In the genomic region with DNA sequence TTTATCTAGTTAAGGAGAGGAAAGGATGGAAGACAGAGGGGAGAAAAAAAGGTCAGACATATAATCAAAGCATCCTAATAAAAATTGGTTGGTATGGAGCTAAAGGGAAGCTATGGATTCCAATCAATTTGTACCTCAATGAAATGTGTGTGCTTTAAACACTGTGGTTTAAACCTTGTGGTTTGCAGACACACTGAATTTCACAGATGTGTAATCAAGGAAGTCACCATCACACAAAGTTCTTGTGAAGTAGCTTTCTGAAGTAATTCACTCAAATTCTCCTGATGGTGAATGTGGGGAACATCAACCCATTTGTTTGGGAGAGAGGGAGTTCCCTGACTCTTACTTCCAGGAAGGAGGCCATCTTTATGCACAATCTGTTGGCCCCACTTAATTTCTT, we compare ENCODE assay signal across 24 cellular contexts.
DNase-seq lines count a peak whose midpoint lies in the region; ATAC-seq, FAIRE-seq and TF ChIP-seq lines count a peak whose summit lies in the region.
"Had no signal": no experiment of that assay in that cellular context is flagged by ENCODE, and none has a peak within 500 bp of the region (broad histone marks: within the 10 kb centered on the region; RNA-seq: fewer than 3 reads in every experiment).

No MANE protein-coding gene starts in this region.

- TF ChIP-seq RAD21 in H1 (IDR thresholded peaks at IDR 0.05 in 1 of 2, conservative IDR thresholded peaks at IDR 0.05 in 1 of 2; ENCODE audit: low read depth in 2 of 2, low read length in 2 of 2), result no peak

- no peak overlapping the region for H3K9ac ChIP-seq in H1 (replicated peaks in 1 of 4; ENCODE audit: extremely low read depth in 1 of 4, low read depth in 3 of 4, low read length in 3 of 4)
- H3K9ac ChIP-seq: KMS-11, parathyroid adenoma had no signal

- H3K23me2 ChIP-seq in H1 (ENCODE audit: low read depth, low read length), result no peaks in the 10 kb centered on the region; the same call in 1 of the 2 replicates

- no peaks in the 10 kb centered on the region; the same call in 1 of the 2 replicates for H3K9me2 ChIP-seq in OCI-LY7 (ENCODE audit: insufficient read depth, low read length)

- no peaks in the 10 kb centered on the region for H3K9me3 Mint-ChIP-seq in activated T-cell treated with anti-CD3 and anti-CD28 coated beads, Interleukin-2, amount 50 U/mL, for 72 hours
- H3K9me3 Mint-ChIP-seq: activated T-helper 2 cell treated with anti-CD3 and anti-CD28 coated beads, Interferon-gamma antibody, Interleukin-2, Interleukin-4, amounts not matched to agents 10 μg/mL and 5 μg/mL and 100 μg/mL, durations not matched to agents 14 hours and 24 hours and 36 hours; H9; naive thymus-derived CD4-positive, alpha-beta T cell had no signal

- no peaks in the 10 kb centered on the region for H3K79me1 ChIP-seq in H1 (ENCODE audit: low read depth, low read length)

- H3K36me3 ChIP-seq in OCI-LY7 (ENCODE audit: insufficient read depth, low read length) (no peaks in the 10 kb centered on the region), H1 (ENCODE audit: control insufficient read depth in 2 of 4, insufficient read depth in 4 of 4, low read length in 3 of 4) (no peaks in the 10 kb centered on the region), osteoblast (ENCODE audit: insufficient read depth, low read length) (no peaks in the 10 kb centered on the region), aorta (ENCODE audit: control insufficient read depth in 1 of 2, insufficient read depth in 2 of 2, low read length in 1 of 2) (no peaks in the 10 kb centered on the region), BE2C (no peaks in the 10 kb centered on the region)
- H3K36me3 ChIP-seq: heart right ventricle had no signal

- H2BK120ac ChIP-seq in H1 (replicated peaks; ENCODE audit: low read depth, low read length), result no peak overlapping the region

- no peak overlapping the region for H3K4me3 ChIP-seq in OCI-LY7 (ENCODE audit: low read depth, low read length, poor library complexity, severe bottlenecking)
- no peak overlapping the region for H3K4me3 ChIP-seq in H1 (ENCODE audit: extremely low read depth in 1 of 4, insufficient read depth in 2 of 4, low read depth in 3 of 4, low read length in 4 of 4)
- H3K4me3 ChIP-seq in osteoblast (ENCODE audit: insufficient read depth, low read length), result no peak overlapping the region
- no peak overlapping the region for H3K4me3 ChIP-seq in aorta (ENCODE audit: low read length in 2 of 2)
- H3K4me3 ChIP-seq in BE2C (ENCODE audit: low read depth, low read length), result no peak overlapping the region
- H3K4me3 ChIP-seq: coronary artery, heart right ventricle had no signal

- no peak overlapping the region for H2AK5ac ChIP-seq in H1 (ENCODE audit: low read depth, low read length)

- H3K27ac ChIP-seq in OCI-LY7 (ENCODE audit: low read depth, low read length, poor library complexity, severe bottlenecking), result no peak overlapping the region
- no peak overlapping the region for H3K27ac ChIP-seq in H1 (ENCODE audit: low read depth, low read length)
- no peak overlapping the region for H3K27ac ChIP-seq in osteoblast (ENCODE audit: low read depth, low read length)
- H3K27ac ChIP-seq in aorta (ENCODE audit: low read depth in 1 of 2, low read length in 2 of 2), result no peak overlapping the region
- H3K27ac ChIP-seq: coronary artery, heart right ventricle, KMS-11, parathyroid adenoma had no signal

- H3K9me3 ChIP-seq in OCI-LY7 (ENCODE audit: low read length) (no peaks in the 10 kb centered on the region), H1 (ENCODE audit: insufficient read depth in 2 of 2, low read depth in 1 of 2, low read length in 1 of 2) (no peaks in the 10 kb centered on the region), osteoblast (ENCODE audit: low read depth, low read length) (no peaks in the 10 kb centered on the region), aorta (ENCODE audit: control insufficient read depth, low read length) (no peaks in the 10 kb centered on the region), BE2C (no peaks in the 10 kb centered on the region)
- H3K9me3 ChIP-seq: heart right ventricle had no signal

- H3K36me3 Mint-ChIP-seq in activated T-cell treated with anti-CD3 and anti-CD28 coated beads, Interleukin-2, amount 50 U/mL, for 72 hours (ENCODE audit: insufficient read depth in 2 of 2), result no peaks in the 10 kb centered on the region
- H3K36me3 Mint-ChIP-seq: naive thymus-derived CD4-positive, alpha-beta T cell had no signal

- no peak overlapping the region for H3K18ac ChIP-seq in H1 (ENCODE audit: extremely low read depth, low read length)

- no peak overlapping the region for H4K8ac ChIP-seq in H1 (ENCODE audit: extremely low read depth, insufficient read depth, low read length)

- no peak for TF ChIP-seq POLR2A in H1 (IDR thresholded peaks at IDR 0.05; ENCODE audit: control extremely low read depth in 1 of 2, low read depth in 2 of 2, low read length in 2 of 2)

- CTCF ChIA-PET in OCI-LY7 (lab: Charles Lee; ENCODE audit: unreplicated experiment) (no interaction called here), H1 (lab: Charles Lee; ENCODE audit: partially characterized antibody) (interaction anchor here (1.0 kb wide), 1 partner anchor 131 kb away, joined by 3 read pairs; no protein-coding TSS in a partner anchor)

- H3K4me1 Mint-ChIP-seq in activated T-cell treated with anti-CD3 and anti-CD28 coated beads, Interleukin-2, amount 50 U/mL, for 72 hours (ENCODE audit: low read depth), result peaks cover 15% of the 10 kb centered on the region

- no peak for DNase-seq in activated T-cell treated with anti-CD3 and anti-CD28 coated beads, Interleukin-2, amount 50 U/mL, for 72 hours
- DNase-seq in activated T-cell treated with anti-CD3 and anti-CD28 coated beads for 4 hours, result no peak
- no peak for DNase-seq in OCI-LY7 (ENCODE audit: low spot score)
- DNase-seq in H1 (ENCODE audit: low read depth in 1 of 2, low spot score in 2 of 2), result no peak
- no peak for DNase-seq in osteoblast (ENCODE audit: insufficient read length, low spot score, missing footprints)
- no peak for DNase-seq in effector CD4-positive, alpha-beta T cell
- no peak for DNase-seq in aorta
- DNase-seq in BE2C, result no peak
- DNase-seq: activated CD4-positive, alpha-beta T cell treated with anti-CD3 and anti-CD28 coated beads for 1 hour; C1 segment of cervical spinal cord; Calu3; H9; heart right ventricle; naive thymus-derived CD4-positive, alpha-beta T cell; NCI-H1694 treated with DMSO at 0.1 percent for 48 hours; NCI-H526; Right ventricle myocardium superior had no signal

- POLR2A ChIA-PET in OCI-LY7 (lab: Charles Lee) (interaction anchor here (0.5 to 1.5 kb wide), 6 partner anchors 9 to 362 kb away, joined by 3 to 6 read pairs (median 3); no protein-coding TSS in a partner anchor), H1 (lab: Charles Lee; ENCODE audit: partially characterized antibody) (no interaction called here)

- H2BK5ac ChIP-seq in H1 (ENCODE audit: low read depth, low read length), result no peak overlapping the region

- H3K4ac ChIP-seq in H1 (replicated peaks; ENCODE audit: insufficient read length, low read depth, low read length), result no peak overlapping the region

- H3K4me2 ChIP-seq in OCI-LY7 (ENCODE audit: low read length) (0 out of 2 replicates have a peak overlapping the region, but pooled peaks have one; percentile 4), H1 (ENCODE audit: insufficient read depth in 1 of 2, low read depth in 2 of 2, low read length in 2 of 2) (no peak overlapping the region), osteoblast (ENCODE audit: insufficient read depth, low read length) (no peak overlapping the region)
- H3K4me2 ChIP-seq: KMS-11 had no signal

- H4K20me1 ChIP-seq in OCI-LY7 (ENCODE audit: insufficient read depth, low read length) (no peaks in the 10 kb centered on the region), H1 (replicated peaks in 1 of 2; ENCODE audit: control insufficient read depth in 1 of 2, insufficient read depth in 2 of 2, low read length in 2 of 2) (no peaks in the 10 kb centered on the region), osteoblast (ENCODE audit: insufficient read depth, low read length) (no peaks in the 10 kb centered on the region)

- H4K91ac ChIP-seq in H1 (replicated peaks; ENCODE audit: insufficient read length, low read length), result no peak overlapping the region

- TF ChIP-seq EP300 in H1 (IDR thresholded peaks at IDR 0.05; ENCODE audit: borderline replicate concordance in 1 of 2, low read depth in 2 of 2, low read length in 2 of 2), result no peak

- H2AFZ ChIP-seq in OCI-LY7 (ENCODE audit: low read length), result peak overlapping the region; percentile 85
- H2AFZ ChIP-seq in H1 (ENCODE audit: low read length), result 0 out of 2 replicates have a peak overlapping the region, but pooled peaks have one; percentile 36
- H2AFZ ChIP-seq in osteoblast (ENCODE audit: low read length), result peak overlapping the region; percentile 61
- H2AFZ ChIP-seq: parathyroid adenoma had no signal

- intact Hi-C loops in OCI-LY7 (cut with micrococcal nuclease; ENCODE audit: unreplicated experiment), result no loop called here
- intact Hi-C loops in aorta (cut with DNase I), result loop anchor here in 1 of 2 donors (10.0 kb wide), 1 partner anchor 280 kb away; a partner anchor contains a TSS

- H2BK20ac ChIP-seq in H1 (ENCODE audit: low read length), result no peak overlapping the region

- peak overlapping the region; percentile 68 for H3K27ac Mint-ChIP-seq in activated T-cell treated with anti-CD3 and anti-CD28 coated beads, Interleukin-2, amount 50 U/mL, for 72 hours
- H3K27ac Mint-ChIP-seq: activated T-helper 2 cell treated with anti-CD3 and anti-CD28 coated beads, Interferon-gamma antibody, Interleukin-2, Interleukin-4, amounts not matched to agents 10 μg/mL and 5 μg/mL and 100 μg/mL, durations not matched to agents 14 hours and 24 hours and 36 hours; H9; naive thymus-derived CD4-positive, alpha-beta T cell had no signal

- H3K4me1 ChIP-seq in OCI-LY7 (ENCODE audit: insufficient read depth, low read length, poor library complexity, severe bottlenecking) (peaks cover 23% of the 10 kb centered on the region), H1 (replicated peaks in 1 of 4; ENCODE audit: control insufficient read depth in 3 of 4, insufficient read depth in 4 of 4, low read length in 3 of 4) (no peaks in the 10 kb centered on the region), osteoblast (ENCODE audit: insufficient read depth, low read length) (peaks cover 29% of the 10 kb centered on the region), aorta (ENCODE audit: control insufficient read depth in 1 of 2, insufficient read depth in 2 of 2, low read length in 2 of 2) (peaks cover 0 to 1% of the 10 kb centered on the region in 2 donors), BE2C (peaks cover 4% of the 10 kb centered on the region)
- H3K4me1 ChIP-seq: parathyroid adenoma had no signal

- H3K14ac ChIP-seq in H1 (ENCODE audit: insufficient read length), result no peak overlapping the region

- H2BK12ac ChIP-seq in H1 (ENCODE audit: low read depth, low read length), result no peak overlapping the region

- peaks cover 24% of the 10 kb centered on the region for H3K27me3 Mint-ChIP-seq in activated T-cell treated with anti-CD3 and anti-CD28 coated beads, Interleukin-2, amount 50 U/mL, for 72 hours (ENCODE audit: low read depth)

- FAIRE-seq in H1 (lab: Jason Lieb, UNC), result no peak
- FAIRE-seq: endometrium had no signal

- H2BK15ac ChIP-seq in H1 (ENCODE audit: low read length), result no peak overlapping the region

- no peaks in the 10 kb centered on the region for H3K79me2 ChIP-seq in OCI-LY7 (ENCODE audit: insufficient read depth, low read depth, low read length)
- H3K79me2 ChIP-seq in H1 (ENCODE audit: control insufficient read depth in 1 of 2, insufficient read depth in 2 of 2, low read length in 2 of 2), result no peaks in the 10 kb centered on the region
- no peaks in the 10 kb centered on the region for H3K79me2 ChIP-seq in osteoblast (ENCODE audit: insufficient read depth, low read length)
- H3K79me2 ChIP-seq: parathyroid adenoma had no signal

- no peak overlapping the region for H3K23ac ChIP-seq in H1 (ENCODE audit: insufficient read length)

- no peak overlapping the region for H4K5ac ChIP-seq in H1 (ENCODE audit: insufficient read length, low read depth, low read length)

- TF ChIP-seq CTCF in OCI-LY7 (conservative IDR thresholded peaks at IDR 0.05; ENCODE audit: low read length) (no peak), H1 (IDR thresholded peaks at IDR 0.05; ENCODE audit: control extremely low read depth in 1 of 3, insufficient read depth in 1 of 3, low read depth in 1 of 3, low read length in 3 of 3) (no peak), osteoblast (IDR thresholded peaks at IDR 0.05; ENCODE audit: extremely low read depth, low read depth, low read length) (no peak), BE2C (IDR thresholded peaks at IDR 0.05; ENCODE audit: low read depth, low read length) (no peak)

- no peaks in the 10 kb centered on the region for H3K27me3 ChIP-seq in H1 (replicated peaks in 1 of 4; ENCODE audit: control insufficient read depth in 3 of 4, extremely low read depth in 1 of 4, insufficient read depth in 3 of 4, low read length in 3 of 4)
- H3K27me3 ChIP-seq in osteoblast (ENCODE audit: insufficient read depth, low read length), result no peaks in the 10 kb centered on the region
- no peaks in the 10 kb centered on the region for H3K27me3 ChIP-seq in aorta (ENCODE audit: control insufficient read depth in 1 of 2, insufficient read depth in 2 of 2, low read length in 1 of 2)
- no peaks in the 10 kb centered on the region for H3K27me3 ChIP-seq in BE2C
- H3K27me3 ChIP-seq: heart right ventricle had no signal

- peak overlapping the region in 1 of 2 donors; percentile 17 for H3K4me3 Mint-ChIP-seq in activated T-cell treated with anti-CD3 and anti-CD28 coated beads, Interleukin-2, amount 50 U/mL, for 72 hours
- H3K4me3 Mint-ChIP-seq: H9 had no signal

- peak; percentile 36 to 55 for ATAC-seq in activated T-cell treated with anti-CD3 and anti-CD28 coated beads, Interleukin-2, amount 50 U/mL, for 72 hours (replicated peaks in 1 of 2)
- no peak for ATAC-seq in aorta (ENCODE audit: low FRiP score)
- ATAC-seq: heart right ventricle; left lobe of liver; naive thymus-derived CD4-positive, alpha-beta T cell; sciatic nerve had no signal

- no peak overlapping the region for H3K56ac ChIP-seq in H1 (replicated peaks; ENCODE audit: insufficient read length, low read depth, low read length)

- BruUV-seq in OCI-LY7 (replicated peaks; lab: Mats Ljungman, UMichigan), result no TSS peak
